Comparison of ENCODE assay signal across 10 cellular contexts in genomic region chr7:1544178-1544895, GRCh38. TPM values are rescaled to one million over a fixed set of nuclear protein-coding genes. Genes with fewer than 3 reads are reported as not detected.
DNase-seq lines count a peak whose midpoint lies in the region; ATAC-seq and TF ChIP-seq lines count a peak whose summit lies in the region.
"Had no signal": no experiment of that assay in that cellular context is flagged by ENCODE, and none has a peak within 500 bp of the region (broad histone marks: within the 10 kb centered on the region; RNA-seq: fewer than 3 reads in every experiment).

No MANE protein-coding gene starts in this region.

- no peaks in the 10 kb centered on the region for H4K20me1 ChIP-seq in mammary epithelial cell (ENCODE audit: insufficient read depth, low read length)

- DNase-seq in breast epithelium (ENCODE audit: low spot score in 2 of 2) (no peak), mammary epithelial cell (no peak), epithelial cell of prostate (ENCODE audit: low read depth, low spot score) (no peak), KG1 (lab: John Stamatoyannopoulos, UW) (no peak), aorta (no peak)
- DNase-seq: ACHN, NCI-H2227 treated with DMSO at 0.1 percent for 48 hours, SW 1271, testis had no signal

- intact Hi-C loops in breast epithelium (cut with DNase I; ENCODE audit: low total_unique reads) (no loop called here), mammary epithelial cell (cut with micrococcal nuclease) (no loop called here), aorta (cut with DNase I) (loop anchor here in 1 of 2 donors (5.0 kb wide), 1 partner anchor 37 kb away; no protein-coding TSS in a partner anchor)

- CTCF ChIA-PET in mammary epithelial cell (lab: Charles Lee; ENCODE audit: low non-redundant PET), result no interaction called here

- peaks cover 2% of the 10 kb centered on the region for H3K79me2 ChIP-seq in mammary epithelial cell (ENCODE audit: insufficient read depth, low read length)

- no TSS peak for BruUV-seq in mammary epithelial cell (replicated peaks; lab: Mats Ljungman, UMichigan)

- H3K36me3 ChIP-seq in breast epithelium, result peaks cover 7% of the 10 kb centered on the region
- H3K36me3 ChIP-seq in mammary epithelial cell (ENCODE audit: insufficient read depth, low read length), result no peaks in the 10 kb centered on the region
- H3K36me3 ChIP-seq in skeletal muscle tissue (ENCODE audit: control insufficient read depth in 3 of 3, insufficient read depth in 3 of 3, low read length in 3 of 3), result peaks cover 19 to 36% (median 24%) of the 10 kb centered on the region in 3 donors
- peaks cover 0 to 8% of the 10 kb centered on the region in 2 donors for H3K36me3 ChIP-seq in aorta (ENCODE audit: control insufficient read depth in 1 of 2, insufficient read depth in 2 of 2, low read length in 1 of 2)

- ATAC-seq in aorta (ENCODE audit: low FRiP score), result no peak

- H2AFZ ChIP-seq in mammary epithelial cell (ENCODE audit: low read depth, low read length), result no peak overlapping the region

- no peak overlapping the region for H3K4me2 ChIP-seq in mammary epithelial cell (ENCODE audit: insufficient read depth, low read depth, low read length)

- H3K27ac ChIP-seq in breast epithelium, result peak overlapping the region; percentile 22 to 38
- no peak overlapping the region for H3K27ac ChIP-seq in mammary epithelial cell (ENCODE audit: insufficient read depth, low read depth, low read length)
- H3K27ac ChIP-seq in epithelial cell of prostate, result peak overlapping the region; percentile 6
- H3K27ac ChIP-seq in skeletal muscle tissue (ENCODE audit: low read depth, low read length), result peak overlapping the region; percentile 30
- H3K27ac ChIP-seq in aorta (ENCODE audit: low read depth in 1 of 2, low read length in 2 of 2), result no peak overlapping the region
- H3K27ac ChIP-seq: testis had no signal

- in situ Hi-C loops in mammary epithelial cell (cut with MboI; ENCODE audit: low sequenced_read_pairs in 2 of 2), result no loop called here

- dilution Hi-C loops in mammary epithelial cell (cut with HindIII; ENCODE audit: low sequenced_read_pairs), result no loop called here

- H3K27me3 ChIP-seq in breast epithelium (no peaks in the 10 kb centered on the region), mammary epithelial cell (ENCODE audit: insufficient read depth, low read length) (no peaks in the 10 kb centered on the region), skeletal muscle tissue (ENCODE audit: control insufficient read depth in 3 of 3, insufficient read depth in 3 of 3, low read length in 3 of 3) (no peaks in the 10 kb centered on the region), aorta (ENCODE audit: control insufficient read depth in 1 of 2, insufficient read depth in 2 of 2, low read length in 1 of 2) (no peaks in the 10 kb centered on the region)
- H3K27me3 ChIP-seq: testis had no signal

- WGBS in mammary epithelial cell (ENCODE audit: low coverage, missing lambda C conversion rate), result 35% methylated on average over 25 of the region's 41 CpGs
- 79 to 80% methylated on average over 41 of the region's 41 CpGs for WGBS in aorta, 2 donors

- no peak for TF ChIP-seq POLR2A in breast epithelium (IDR thresholded peaks at IDR 0.05)

- H3K4me1 ChIP-seq in breast epithelium, result peaks cover 0 to 5% of the 10 kb centered on the region in 2 donors
- peaks cover 17% of the 10 kb centered on the region for H3K4me1 ChIP-seq in mammary epithelial cell (ENCODE audit: insufficient read depth, low read length)
- peaks cover 0 to 6% (median under 1%) of the 10 kb centered on the region in 3 donors for H3K4me1 ChIP-seq in skeletal muscle tissue (ENCODE audit: control insufficient read depth in 3 of 3, insufficient read depth in 3 of 3, low read length in 3 of 3)
- H3K4me1 ChIP-seq in aorta (ENCODE audit: control insufficient read depth in 1 of 2, insufficient read depth in 2 of 2, low read length in 2 of 2), result no peaks in the 10 kb centered on the region

- H3K4me3 ChIP-seq in breast epithelium, result no peak overlapping the region
- no peak overlapping the region for H3K4me3 ChIP-seq in mammary epithelial cell (replicated peaks in 1 of 3; ENCODE audit: insufficient read depth in 1 of 3, low read depth in 2 of 3, low read length in 3 of 3)
- no peak overlapping the region for H3K4me3 ChIP-seq in skeletal muscle tissue (ENCODE audit: low read length in 3 of 3)
- H3K4me3 ChIP-seq in aorta (ENCODE audit: low read length in 2 of 2), result no peak overlapping the region
- H3K4me3 ChIP-seq: testis had no signal

- H3K9ac ChIP-seq in mammary epithelial cell (ENCODE audit: insufficient read depth, low read length) (no peak overlapping the region), skeletal muscle tissue (ENCODE audit: low read depth in 1 of 3, low read length in 3 of 3) (peak overlapping the region in 1 of 3 donors; percentile 16)

- no peak for TF ChIP-seq CTCF in breast epithelium (IDR thresholded peaks at IDR 0.05)
- TF ChIP-seq CTCF in mammary epithelial cell (conservative IDR thresholded peaks at IDR 0.05 in 1 of 2, IDR thresholded peaks at IDR 0.05 in 1 of 2; ENCODE audit: extremely low read depth in 1 of 2, insufficient read depth in 1 of 2, low read depth in 1 of 2, low read length in 2 of 2), result no peak

- H3K9me3 ChIP-seq in breast epithelium, result no peaks in the 10 kb centered on the region
- H3K9me3 ChIP-seq in mammary epithelial cell (replicated peaks; ENCODE audit: insufficient read depth, low read length), result no peaks in the 10 kb centered on the region
- H3K9me3 ChIP-seq in skeletal muscle tissue (ENCODE audit: control insufficient read depth in 3 of 3, low read length in 3 of 3), result no peaks in the 10 kb centered on the region
- no peaks in the 10 kb centered on the region for H3K9me3 ChIP-seq in aorta (ENCODE audit: control insufficient read depth, low read length)
- H3K9me3 ChIP-seq: testis had no signal

RNA-seq across cellular contexts. Expression of gene TMEM184A, which starts 11.7 kb away (rescaled TPM):
- total RNA-seq in breast epithelium, result 1 to 10 TPM in 2 of 3 donors, not detected in 1; 6.6 to 8.2 TPM
- total RNA-seq in mammary epithelial cell, result 10 to 100 TPM in 1 of 2 donors, 1 to 10 TPM in 1; 9.2 to 15.1 TPM
- 5.5 TPM for polyA plus RNA-seq in mammary epithelial cell
- 8.4 TPM for polyA minus RNA-seq in mammary epithelial cell
- not detected for total RNA-seq in skeletal muscle tissue
- total RNA-seq in aorta, result under 1 TPM in 1 of 2 donors, not detected in 1; 0.06 TPM
- 1 to 10 TPM in 1 of 2 donors, under 1 TPM in 1; 0.84 to 6.1 TPM for polyA plus RNA-seq in aorta

RNA-seq across cellular contexts. Expression of gene MAFK, which starts 13.8 kb away (rescaled TPM):
- total RNA-seq in breast epithelium, result 10 to 100 TPM; 14.4 to 25.9 (median 25.2) TPM
- 10 to 100 TPM; 10.5 to 23.4 TPM for total RNA-seq in mammary epithelial cell
- polyA plus RNA-seq in mammary epithelial cell, result 3.1 TPM
- 10.2 TPM for polyA minus RNA-seq in mammary epithelial cell
- 6.8 TPM for total RNA-seq in skeletal muscle tissue
- total RNA-seq in aorta, result 100 to 1,000 TPM in 1 of 2 donors, 10 to 100 TPM in 1; 86.3 to 131 TPM
- polyA plus RNA-seq in aorta, result 100 to 1,000 TPM in 1 of 2 donors, 10 to 100 TPM in 1; 85.4 to 106 TPM

RNA-seq across cellular contexts. Expression of gene PSMG3, which starts 25.5 kb away (rescaled TPM):
- total RNA-seq in breast epithelium, result 10 to 100 TPM; 32.6 to 52.8 (median 45.4) TPM
- 10 to 100 TPM; 25.8 to 34.0 TPM for total RNA-seq in mammary epithelial cell
- polyA plus RNA-seq in mammary epithelial cell, result 70.4 TPM
- polyA minus RNA-seq in mammary epithelial cell, result 14.2 TPM
- total RNA-seq in skeletal muscle tissue, result 19.3 TPM
- 10 to 100 TPM; 14.1 to 18.9 TPM for total RNA-seq in aorta
- polyA plus RNA-seq in aorta, result 10 to 100 TPM; 42.9 to 45.2 TPM

RNA-seq across cellular contexts. Expression of gene INTS1, which starts 40.1 kb away (rescaled TPM):
- total RNA-seq in breast epithelium, result 10 to 100 TPM; 27.5 to 32.1 (median 27.7) TPM
- 10 to 100 TPM; 51.3 to 81.1 TPM for total RNA-seq in mammary epithelial cell
- polyA plus RNA-seq in mammary epithelial cell, result 31.7 TPM
- polyA minus RNA-seq in mammary epithelial cell, result 62.4 TPM
- 16.7 TPM for total RNA-seq in skeletal muscle tissue
- total RNA-seq in aorta, result 10 to 100 TPM; 56.4 to 77.9 TPM
- polyA plus RNA-seq in aorta, result 100 to 1,000 TPM in 1 of 2 donors, 10 to 100 TPM in 1; 17.2 to 109 TPM

Comparison
In these comparisons a context has a peak if more than half of its experiments do, and no peak if none do; other contexts are left out.
1. H3K27ac ChIP-seq: peak in breast epithelium (2 of 2), epithelial cell of prostate (single experiment) and skeletal muscle tissue (single experiment); none in mammary epithelial cell (single experiment) and aorta (0 of 2).